In genomic region chr1:155078496-155079209, GRCh38 we compare ENCODE assay signal across 8 cellular contexts. TPM values are rescaled to one million over a fixed set of nuclear protein-coding genes. Genes with fewer than 3 reads are reported as not detected.
DNase-seq lines count a peak whose midpoint lies in the region; ATAC-seq and TF ChIP-seq lines count a peak whose summit lies in the region.

A gene with protein sequence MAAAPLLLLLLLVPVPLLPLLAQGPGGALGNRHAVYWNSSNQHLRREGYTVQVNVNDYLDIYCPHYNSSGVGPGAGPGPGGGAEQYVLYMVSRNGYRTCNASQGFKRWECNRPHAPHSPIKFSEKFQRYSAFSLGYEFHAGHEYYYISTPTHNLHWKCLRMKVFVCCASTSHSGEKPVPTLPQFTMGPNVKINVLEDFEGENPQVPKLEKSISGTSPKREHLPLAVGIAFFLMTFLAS (plus strand): TSS chr1:155078837. CDS start chr1:155078942, 105 bp downstream.

- H3K4me1 ChIP-seq in BLaER1 treated with 17β-estradiol and CSF1 and Interleukin-3, amounts not matched to agents 10 nM and 100 nM = peaks cover 97 to 100% (median 100%) of the 10 kb centered on the region in 10 experiments
- peaks cover 9% of the 10 kb centered on the region; the same call in 1 of the 2 replicates for H3K4me1 ChIP-seq in HEK293 (ENCODE audit: control insufficient read depth, insufficient read depth, low read length)
- peaks cover 10% of the 10 kb centered on the region for H3K4me1 ChIP-seq in cardiac muscle cell (ENCODE audit: low read depth)
- H3K4me1 ChIP-seq in trophoblast cell (ENCODE audit: control insufficient read depth in 1 of 2, insufficient read depth in 2 of 2, low read length in 2 of 2) = peaks cover 17 to 29% of the 10 kb centered on the region in 2 experiments

- TF ChIP-seq CTCF in HEK293 (tag by site-specific recombination; IDR thresholded peaks at IDR 0.05) = no peak
- TF ChIP-seq CTCF in cardiac muscle cell (IDR thresholded peaks at IDR 0.05; ENCODE audit: low read depth, low read length) = no peak

- no peak within 1 kb of the TSS for H2AK5ac ChIP-seq in trophoblast cell (ENCODE audit: low read length)

- no peak within 1 kb of the TSS for H3K27ac Mint-ChIP-seq in activated naive CD4-positive, alpha-beta T cell treated with anti-CD3 and anti-CD28 coated beads, Interleukin-2, amount 50 U/mL, for 72 hours

- CTCF ChIA-PET in HEK293 (lab: Yijun Ruan, JAX) = interaction anchor here (0.7 to 1.7 kb wide), 9 partner anchors 9 to 599 kb away, joined by 3 to 8 read pairs (median 4); partner anchors contain the start of gene EFNA4

- H3K23ac ChIP-seq in trophoblast cell (ENCODE audit: low read length) = peak within 1 kb of the TSS; percentile 86

- no peak within 1 kb of the TSS for H4K8ac ChIP-seq in trophoblast cell (ENCODE audit: low read depth, low read length)

- H3K9me3 ChIP-seq in BLaER1 treated with 17β-estradiol and CSF1 and Interleukin-3, amounts not matched to agents 10 nM and 100 nM (replicated peaks in 1 of 11) = no peaks in the 10 kb centered on the region
- H3K9me3 ChIP-seq in HEK293 (ENCODE audit: control insufficient read depth, insufficient read depth, low read depth, low read length) (no peaks in the 10 kb centered on the region), cardiac muscle cell (ENCODE audit: low read depth) (no peaks in the 10 kb centered on the region), trophoblast cell (ENCODE audit: insufficient read depth, low read depth, low read length) (peaks cover 6% of the 10 kb centered on the region)

- DNase-seq in RKO (ENCODE audit: low spot score) (peak; percentile 74), cardiac muscle cell (ENCODE audit: low read depth in 1 of 2, low spot score in 1 of 2) (peak; percentile 61 to 84), trophoblast cell (peak in 1 of 2 donors; percentile 57), foreskin melanocyte (no peak)
- peak in 1 of 2 donors; percentile 80 for DNase-seq in activated naive CD4-positive, alpha-beta T cell treated with anti-CD3 and anti-CD28 coated beads, Interleukin-2, amount 50 U/mL, for 72 hours (ENCODE audit: low spot score in 2 of 2)

- H3K14ac ChIP-seq in trophoblast cell (ENCODE audit: low read length) = no peak within 1 kb of the TSS

- H3K79me1 ChIP-seq in trophoblast cell (ENCODE audit: low read length) = no peaks in the 10 kb centered on the region

- POLR2A ChIA-PET in HEK293 (lab: Yijun Ruan, JAX) = interaction anchor here (0.6 to 2.6 kb wide), 6 partner anchors 14 to 1156 kb away, joined by 3 to 8 read pairs (median 4); partner anchors contain the start of genes ADAM15, EFNA4 and PMVK

- H3K79me2 ChIP-seq in trophoblast cell (ENCODE audit: control insufficient read depth, insufficient read depth, low read length, poor library complexity) = no peaks in the 10 kb centered on the region

- H2BK120ac ChIP-seq in trophoblast cell (ENCODE audit: insufficient read depth, low read length, poor library complexity) = no peak within 1 kb of the TSS

- no peaks in the 10 kb centered on the region for H3K36me3 ChIP-seq in BLaER1 treated with 17β-estradiol and CSF1 and Interleukin-3, amounts not matched to agents 10 nM and 100 nM
- H3K36me3 ChIP-seq in HEK293 (ENCODE audit: control insufficient read depth in 2 of 2, insufficient read depth in 1 of 2, low read length in 2 of 2) (no peaks in the 10 kb centered on the region), cardiac muscle cell (no peaks in the 10 kb centered on the region), trophoblast cell (ENCODE audit: control insufficient read depth in 1 of 2, insufficient read depth in 2 of 2, low read length in 2 of 2) (no peaks in the 10 kb centered on the region)

- ATAC-seq in activated naive CD4-positive, alpha-beta T cell treated with anti-CD3 and anti-CD28 coated beads, Interleukin-2, amount 50 U/mL, for 72 hours = peak; percentile 16 to 57
- no peak for ATAC-seq in GM21576 (IDR thresholded peaks at IDR 0.05; ENCODE audit: unreplicated experiment)

- H3K4ac ChIP-seq in trophoblast cell (ENCODE audit: low read depth, low read length) = no peak within 1 kb of the TSS

- no CpG with 5 or more reads among the region's 59 CpGs for WGBS in trophoblast cell (ENCODE audit: extremely low coverage, insufficient coverage, insufficient read length)

- H3K4me3 ChIP-seq in BLaER1 treated with 17β-estradiol and CSF1 and Interleukin-3, amounts not matched to agents 10 nM and 100 nM = peak within 1 kb of the TSS; percentile 49 to 67 (median 58)
- H3K4me3 ChIP-seq in HEK293 (ENCODE audit: low read depth, low read length) = peak within 1 kb of the TSS; percentile 44
- H3K4me3 ChIP-seq in cardiac muscle cell = peak within 1 kb of the TSS; percentile 45
- H3K4me3 ChIP-seq in trophoblast cell (ENCODE audit: low read depth, low read length) = peak within 1 kb of the TSS; percentile 55

- H3K36me3 Mint-ChIP-seq in activated naive CD4-positive, alpha-beta T cell treated with anti-CD3 and anti-CD28 coated beads, Interleukin-2, amount 50 U/mL, for 72 hours = peaks cover 6% of the 10 kb centered on the region in 2 donors

- H2BK5ac ChIP-seq in trophoblast cell (ENCODE audit: low read depth, low read length, poor library complexity) = no peak within 1 kb of the TSS

- H2AFZ ChIP-seq in trophoblast cell (ENCODE audit: insufficient read depth, low read length, poor library complexity) = no peak within 1 kb of the TSS

- H2BK12ac ChIP-seq in trophoblast cell (ENCODE audit: low read length) = no peak within 1 kb of the TSS

- no peak within 1 kb of the TSS for H3K18ac ChIP-seq in trophoblast cell (ENCODE audit: low read length)

- H3K27me3 ChIP-seq in BLaER1 treated with 17β-estradiol and CSF1 and Interleukin-3, amounts not matched to agents 10 nM and 100 nM = peaks cover 49 to 56% (median 50%) of the 10 kb centered on the region in 11 experiments
- peaks cover 26% of the 10 kb centered on the region for H3K27me3 ChIP-seq in cardiac muscle cell
- H3K27me3 ChIP-seq in trophoblast cell (ENCODE audit: insufficient read depth, low read length) = peaks cover 49% of the 10 kb centered on the region

- H4K91ac ChIP-seq in trophoblast cell (ENCODE audit: low read depth, low read length) = no peak within 1 kb of the TSS

- H3K9ac ChIP-seq in BLaER1 treated with 17β-estradiol and CSF1 and Interleukin-3, amounts not matched to agents 10 nM and 100 nM = peak within 1 kb of the TSS; percentile 33 to 76 (median 63)
- no peak within 1 kb of the TSS for H3K9ac ChIP-seq in trophoblast cell (ENCODE audit: low read length)

- H4K12ac ChIP-seq in trophoblast cell (ENCODE audit: low read depth, low read length) = no peak within 1 kb of the TSS

- no peaks in the 10 kb centered on the region for H3K9me3 Mint-ChIP-seq in activated naive CD4-positive, alpha-beta T cell treated with anti-CD3 and anti-CD28 coated beads, Interleukin-2, amount 50 U/mL, for 72 hours

- peaks cover 33 to 59% (median 45%) of the 10 kb centered on the region in 11 experiments; a peak in 20 of 22 replicates for H4K20me1 ChIP-seq in BLaER1 treated with 17β-estradiol and CSF1 and Interleukin-3, amounts not matched to agents 10 nM and 100 nM

- H3K27ac ChIP-seq in BLaER1 treated with 17β-estradiol and CSF1 and Interleukin-3, amounts not matched to agents 10 nM and 100 nM = peak within 1 kb of the TSS in 6 of 11 experiments; percentile 9 to 86 (median 31); a peak in 7 of 22 replicates
- peak within 1 kb of the TSS; percentile 43; the same call in 1 of the 2 replicates for H3K27ac ChIP-seq in HEK293 (ENCODE audit: extremely low read depth, low read depth, low read length)
- no peak within 1 kb of the TSS for H3K27ac ChIP-seq in cardiac muscle cell
- no peak within 1 kb of the TSS for H3K27ac ChIP-seq in trophoblast cell (ENCODE audit: low read depth, low read length)

- H3K4me2 ChIP-seq in BLaER1 treated with 17β-estradiol and CSF1 and Interleukin-3, amounts not matched to agents 10 nM and 100 nM = peak within 1 kb of the TSS; percentile 94 to 100 (median 98)
- peak within 1 kb of the TSS; percentile 79 for H3K4me2 ChIP-seq in trophoblast cell (ENCODE audit: low read length)

TF ChIP-seq in HEK293, 187 proteins besides CTCF, POLR2A, EP300 and RAD21 (continues in another document):
- TF ChIP-seq, protein P1, sequence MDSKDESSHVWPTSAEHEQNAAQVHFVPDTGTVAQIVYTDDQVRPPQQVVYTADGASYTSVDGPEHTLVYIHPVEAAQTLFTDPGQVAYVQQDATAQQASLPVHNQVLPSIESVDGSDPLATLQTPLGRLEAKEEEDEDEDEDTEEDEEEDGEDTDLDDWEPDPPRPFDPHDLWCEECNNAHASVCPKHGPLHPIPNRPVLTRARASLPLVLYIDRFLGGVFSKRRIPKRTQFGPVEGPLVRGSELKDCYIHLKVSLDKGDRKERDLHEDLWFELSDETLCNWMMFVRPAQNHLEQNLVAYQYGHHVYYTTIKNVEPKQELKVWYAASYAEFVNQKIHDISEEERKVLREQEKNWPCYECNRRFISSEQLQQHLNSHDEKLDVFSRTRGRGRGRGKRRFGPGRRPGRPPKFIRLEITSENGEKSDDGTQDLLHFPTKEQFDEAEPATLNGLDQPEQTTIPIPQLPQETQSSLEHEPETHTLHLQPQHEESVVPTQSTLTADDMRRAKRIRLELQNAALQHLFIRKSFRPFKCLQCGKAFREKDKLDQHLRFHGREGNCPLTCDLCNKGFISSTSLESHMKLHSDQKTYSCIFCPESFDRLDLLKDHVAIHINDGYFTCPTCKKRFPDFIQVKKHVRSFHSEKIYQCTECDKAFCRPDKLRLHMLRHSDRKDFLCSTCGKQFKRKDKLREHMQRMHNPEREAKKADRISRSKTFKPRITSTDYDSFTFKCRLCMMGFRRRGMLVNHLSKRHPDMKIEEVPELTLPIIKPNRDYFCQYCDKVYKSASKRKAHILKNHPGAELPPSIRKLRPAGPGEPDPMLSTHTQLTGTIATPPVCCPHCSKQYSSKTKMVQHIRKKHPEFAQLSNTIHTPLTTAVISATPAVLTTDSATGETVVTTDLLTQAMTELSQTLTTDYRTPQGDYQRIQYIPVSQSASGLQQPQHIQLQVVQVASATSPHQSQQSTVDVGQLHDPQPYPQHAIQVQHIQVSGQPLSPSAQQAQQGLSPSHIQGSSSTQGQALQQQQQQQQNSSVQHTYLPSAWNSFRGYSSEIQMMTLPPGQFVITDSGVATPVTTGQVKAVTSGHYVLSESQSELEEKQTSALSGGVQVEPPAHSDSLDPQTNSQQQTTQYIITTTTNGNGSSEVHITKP (tag by site-specific recombination; IDR thresholded peaks at IDR 0.05) = no peak
- 0 out of 2 replicates have a peak, but pooled peaks have one; percentile 38 for TF ChIP-seq ZNF660 (tag by site-specific recombination; IDR thresholded peaks at IDR 0.05)

RNA-seq across cellular contexts. Expression of the gene that starts here (rescaled TPM):
- 10 to 100 TPM in 1 of 2 donors, 1 to 10 TPM in 1; 1.7 to 12.6 TPM for total RNA-seq in activated naive CD4-positive, alpha-beta T cell treated with anti-CD3 and anti-CD28 coated beads, Interleukin-2, amount 50 U/mL, for 72 hours
- total RNA-seq in cardiac muscle cell = 26.3 and 31.9 TPM in 2 replicates
- polyA plus RNA-seq in cardiac muscle cell = 34.2 and 43.0 TPM in 2 replicates
- 2.5 and 2.7 TPM in 2 replicates for polyA plus RNA-seq in trophoblast cell (2013)

Comparison
In these comparisons a context has a peak if more than half of its experiments do, and no peak if none do; other contexts are left out.
1. H3K27ac ChIP-seq: peak in BLaER1 treated with 17β-estradiol and CSF1 and Interleukin-3, amounts not matched to agents 10 nM and 100 nM (6 of 11) and HEK293 (single experiment); none in cardiac muscle cell (single experiment) and trophoblast cell (single experiment).
2. Peak in every context shown above with its lines, with median percentiles within 50 percentile points of each other: H3K4me3 ChIP-seq.